Comparison of ENCODE assay signal across 8 cellular contexts in the genomic region with DNA sequence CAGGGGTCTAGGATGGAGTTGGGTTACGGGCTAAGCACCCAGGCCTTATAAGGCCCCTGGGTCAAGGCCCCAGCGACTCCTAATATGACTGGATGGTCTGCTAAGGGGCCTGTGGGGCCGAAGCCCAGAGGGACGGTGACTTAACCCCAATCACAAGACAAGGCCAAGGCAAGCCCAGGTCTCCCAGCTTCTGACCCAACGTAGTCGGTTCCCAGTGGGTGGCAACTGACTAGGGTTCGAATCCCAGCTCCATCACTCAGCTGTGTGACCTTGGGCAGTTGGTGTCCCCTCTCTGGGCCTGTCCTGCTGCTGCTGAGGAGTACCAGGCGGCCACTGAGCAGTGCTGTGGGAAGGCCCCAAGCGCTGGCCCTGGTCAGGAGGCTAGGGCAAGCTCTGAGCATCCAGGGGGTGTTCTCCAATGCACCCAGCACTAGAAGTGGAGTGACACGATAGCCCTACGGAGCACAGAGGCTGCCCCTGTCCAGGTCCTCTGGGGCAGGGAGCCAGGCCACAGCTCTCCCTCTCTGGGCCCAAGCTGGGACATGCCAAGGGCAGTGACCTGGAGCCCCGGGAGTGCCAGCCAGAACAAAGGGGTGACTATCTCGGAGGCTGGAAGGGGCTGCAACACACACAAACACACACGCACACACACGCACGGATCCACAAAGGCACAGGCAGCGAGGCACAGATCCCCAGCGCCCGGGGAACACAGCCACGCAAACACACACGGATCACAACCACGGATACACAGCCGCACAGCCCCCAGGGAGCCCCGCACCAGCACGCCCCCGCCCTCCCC. TPM values are rescaled to one million over a fixed set of nuclear protein-coding genes. Genes with fewer than 3 reads are reported as not detected.
DNase-seq lines count a peak whose midpoint lies in the region; ATAC-seq and TF ChIP-seq lines count a peak whose summit lies in the region.

No MANE protein-coding gene starts in this region.

- intact Hi-C loops in body of pancreas (cut with DNase I): loop anchor here (10.0 kb wide), 2 partner anchors 142 to 282 kb away; partner anchors contain the start of gene TOR2A

- H3K27me3 ChIP-seq in HUES48 (ENCODE audit: control insufficient read depth, insufficient read depth, low read length) (peaks cover 5% of the 10 kb centered on the region), body of pancreas (no peaks in the 10 kb centered on the region), kidney epithelial cell (ENCODE audit: control insufficient read depth, insufficient read depth, low read length) (no peaks in the 10 kb centered on the region)

- peak overlapping the region; percentile 22 to 61 for H3K4me3 Mint-ChIP-seq in stimulated activated naive CD8-positive, alpha-beta T cell treated with anti-CD3 and anti-CD28 coated beads, Interleukin-15, amount 100 ng/mL, for 72 hours

- H3K4me3 ChIP-seq in HUES48 (ENCODE audit: low read depth, low read length): peak overlapping the region; percentile 81
- H3K4me3 ChIP-seq in body of pancreas: peak overlapping the region; percentile 26 to 34
- peak overlapping the region; percentile 45 for H3K4me3 ChIP-seq in kidney epithelial cell (ENCODE audit: low read depth, low read length)

- H3K27me3 Mint-ChIP-seq in stimulated activated naive CD8-positive, alpha-beta T cell treated with anti-CD3 and anti-CD28 coated beads, Interleukin-15, amount 100 ng/mL, for 72 hours: peaks cover 19% of the 10 kb centered on the region

- H3K9me3 ChIP-seq in HUES48 (ENCODE audit: control insufficient read depth, insufficient read depth, low read length): no peaks in the 10 kb centered on the region
- H3K9me3 ChIP-seq in body of pancreas: no peaks in the 10 kb centered on the region

- H3K9me3 Mint-ChIP-seq in stimulated activated naive CD8-positive, alpha-beta T cell treated with anti-CD3 and anti-CD28 coated beads, Interleukin-15, amount 100 ng/mL, for 72 hours: no peaks in the 10 kb centered on the region

- H3K4me1 Mint-ChIP-seq in stimulated activated naive CD8-positive, alpha-beta T cell treated with anti-CD3 and anti-CD28 coated beads, Interleukin-15, amount 100 ng/mL, for 72 hours: peaks cover 18% of the 10 kb centered on the region

- no peak for TF ChIP-seq POLR2A in body of pancreas (IDR thresholded peaks at IDR 0.05)

- TF ChIP-seq CTCF in body of pancreas (IDR thresholded peaks at IDR 0.05) (no peak), kidney epithelial cell (IDR thresholded peaks at IDR 0.05; ENCODE audit: insufficient read depth, low read length, poor library complexity, severe bottlenecking) (no peak)

- DNase-seq in body of pancreas: peak in 2 of 4 donors; percentile 44 to 51
- DNase-seq in kidney epithelial cell (ENCODE audit: low read depth): no peak
- DNase-seq in stimulated activated naive CD8-positive, alpha-beta T cell treated with anti-CD3 and anti-CD28 coated beads, Interleukin-15, amount 100 ng/mL, for 72 hours: no peak
- DNase-seq in AML-193 (lab: John Stamatoyannopoulos, UW): no peak
- DNase-seq in NCI-H2107 treated with DMSO at 0.1 percent for 48 hours (lab: John Stamatoyannopoulos, UW; ENCODE audit: unreplicated experiment): no peak
- no peak for DNase-seq in KG1 (lab: John Stamatoyannopoulos, UW)
- DNase-seq in stimulated activated CD4-positive, alpha-beta T cell treated with anti-CD3 and anti-CD28 coated beads, Interleukin-15, amount 100 ng/mL, for 24 hours: no peak

- WGBS in body of pancreas, 2 donors: 26 to 49% methylated on average over 5 to 26 of the region's 26 CpGs

- 0 out of 2 replicates have a peak overlapping the region, but pooled peaks have one; percentile 30 for H3K9ac ChIP-seq in HUES48 (ENCODE audit: low read depth, low read length)

- ATAC-seq in body of pancreas: peak; percentile 36
- ATAC-seq in stimulated activated naive CD8-positive, alpha-beta T cell treated with anti-CD3 and anti-CD28 coated beads, Interleukin-15, amount 100 ng/mL, for 72 hours: no peak

- H3K36me3 ChIP-seq in HUES48 (ENCODE audit: control insufficient read depth, insufficient read depth, low read length) (no peaks in the 10 kb centered on the region), body of pancreas (replicated peaks in 1 of 2; ENCODE audit: insufficient read depth in 1 of 2, low read depth in 2 of 2) (no peaks in the 10 kb centered on the region), kidney epithelial cell (ENCODE audit: control insufficient read depth, insufficient read depth, low read length) (no peaks in the 10 kb centered on the region)

- 0 out of 2 replicates have a peak, but pooled peaks cover 3% of the 10 kb centered on the region for H3K4me1 ChIP-seq in HUES48 (ENCODE audit: control insufficient read depth, insufficient read depth, low read length)
- H3K4me1 ChIP-seq in body of pancreas: peaks cover 45% of the 10 kb centered on the region

- peak overlapping the region in 1 of 2 donors; percentile 42 for H3K27ac Mint-ChIP-seq in stimulated activated naive CD8-positive, alpha-beta T cell treated with anti-CD3 and anti-CD28 coated beads, Interleukin-15, amount 100 ng/mL, for 72 hours

- no peak overlapping the region for H3K27ac ChIP-seq in HUES48 (ENCODE audit: low read depth, low read length)
- H3K27ac ChIP-seq in body of pancreas: peak overlapping the region; percentile 51 to 74 (median 62)

RNA-seq across cellular contexts. Expression of gene AK1, which starts 0.5 kb away (rescaled TPM):
- total RNA-seq in body of pancreas: 10 to 100 TPM in 1 of 2 donors, 1 to 10 TPM in 1; 8.8 to 23.7 TPM
- 44.8 and 56.4 TPM in 2 replicates for total RNA-seq in kidney epithelial cell

RNA-seq across cellular contexts. Expression of gene ST6GALNAC6, which starts 22.4 kb away (rescaled TPM):
- total RNA-seq in body of pancreas (10 to 100 TPM; 46.1 to 66.7 TPM), kidney epithelial cell (25.6 and 31.1 TPM in 2 replicates)

RNA-seq across cellular contexts. Expression of gene ENG, which starts 22.5 kb away (rescaled TPM):
- total RNA-seq in body of pancreas (10 to 100 TPM; 20.2 to 26.7 TPM), kidney epithelial cell (3.4 and 6.3 TPM in 2 replicates)

RNA-seq across cellular contexts. Expression of gene ST6GALNAC4, which starts 39.9 kb away (rescaled TPM):
- total RNA-seq in body of pancreas (10 to 100 TPM; 36.6 to 63.8 TPM), kidney epithelial cell (21.0 and 32.5 TPM in 2 replicates)

RNA-seq across cellular contexts. Expression of gene PIP5KL1, which starts 53.6 kb away (rescaled TPM):
- total RNA-seq in body of pancreas: 1 to 10 TPM; 1.3 to 2.6 TPM
- total RNA-seq in kidney epithelial cell: 3.6 and 4.2 TPM in 2 replicates

Comparison
In these comparisons a context has a peak if more than half of its experiments do, and no peak if none do; other contexts are left out.
1. H3K4me3 ChIP-seq: peak in every context shown above with its lines; median percentile 81 in HUES48; 45 in kidney epithelial cell; 30 in body of pancreas.